In genomic region chr15:25890532-25890931, GRCh38 we compare ENCODE assay signal across 21 cellular contexts. TPM values are rescaled to one million over a fixed set of nuclear protein-coding genes. Genes with fewer than 3 reads are reported as not detected.
DNase-seq lines count a peak whose midpoint lies in the region; ATAC-seq, FAIRE-seq and TF ChIP-seq lines count a peak whose summit lies in the region.
"Had no signal": no experiment of that assay in that cellular context is flagged by ENCODE, and none has a peak within 500 bp of the region (broad histone marks: within the 10 kb centered on the region; RNA-seq: fewer than 3 reads in every experiment).

No MANE protein-coding gene starts in this region.

- H3K4me1 Mint-ChIP-seq in T-helper 17 cell = peaks cover 7% of the 10 kb centered on the region
- H3K4me1 Mint-ChIP-seq: CD4-positive, CD25-positive, alpha-beta regulatory T cell had no signal

- H3K9me3 ChIP-seq in T-helper 17 cell (ENCODE audit: control insufficient read depth, low read length, poor library complexity, severe bottlenecking) (no peaks in the 10 kb centered on the region), stomach smooth muscle (ENCODE audit: control insufficient read depth in 2 of 2, low read length in 2 of 2) (no peaks in the 10 kb centered on the region), ascending aorta (no peaks in the 10 kb centered on the region), small intestine (ENCODE audit: control insufficient read depth, low read depth) (peaks cover 4% of the 10 kb centered on the region)

- H3K4me3 Mint-ChIP-seq in T-helper 17 cell = no peak overlapping the region

- H3K27ac Mint-ChIP-seq in T-helper 17 cell = peak overlapping the region; percentile 1
- H3K27ac Mint-ChIP-seq: CD4-positive, CD25-positive, alpha-beta regulatory T cell had no signal

- H3K27me3 Mint-ChIP-seq in T-helper 17 cell = peaks cover 24% of the 10 kb centered on the region

- FAIRE-seq in small intestine (lab: Jason Lieb, UNC) = no peak
- FAIRE-seq: A204.1, GM12891, HepG2 had no signal

- H3K36me3 ChIP-seq in stomach smooth muscle (ENCODE audit: control insufficient read depth in 2 of 2, insufficient read depth in 2 of 2, low read length in 2 of 2) (no peaks in the 10 kb centered on the region), ascending aorta (no peaks in the 10 kb centered on the region), small intestine (ENCODE audit: control insufficient read depth in 2 of 2, insufficient read depth in 2 of 2, low read length in 2 of 2) (no peaks in the 10 kb centered on the region)

- H3K27ac ChIP-seq in stomach smooth muscle (ENCODE audit: low read length) (peak overlapping the region; percentile 18), ascending aorta (no peak overlapping the region), small intestine (ENCODE audit: low read depth in 1 of 2, low read length in 1 of 2) (no peak overlapping the region)

- DNase-seq in AG20443 (ENCODE audit: low spot score) (peak; percentile 49), T-helper 17 cell (no peak), inferior parietal cortex (ENCODE audit: extremely low spot score) (peak; percentile 29), ascending aorta (ENCODE audit: low spot score in 2 of 2) (no peak), RKO (ENCODE audit: low spot score) (no peak), small intestine (no peak)
- DNase-seq in activated naive CD4-positive, alpha-beta T cell (lab: John Stamatoyannopoulos, UW) = no peak
- DNase-seq: AML-193; CD4-positive, CD25-positive, alpha-beta regulatory T cell; DMS79; Karpas-422; MV-4-11; NCI-H1436; NCI-H345; NCI-H526 treated with DMSO at 0.1 percent for 48 hours; NK-92 treated with Interleukin-12 subunit alpha and Interleukin-12 subunit beta, amount 100 ng/mL, for 24 hours; OCI-M1 had no signal

- H3K4me1 ChIP-seq in stomach smooth muscle (ENCODE audit: control insufficient read depth, insufficient read depth, low read length) = peaks cover 30% of the 10 kb centered on the region
- peaks cover 0 to 12% of the 10 kb centered on the region in 2 donors for H3K4me1 ChIP-seq in ascending aorta
- no peaks in the 10 kb centered on the region for H3K4me1 ChIP-seq in small intestine (ENCODE audit: control insufficient read depth in 2 of 2, insufficient read depth in 1 of 2, low read depth in 1 of 2, low read length in 1 of 2)

- TF ChIP-seq CTCF in ascending aorta (IDR thresholded peaks at IDR 0.05) = no peak

- ATAC-seq in T-helper 17 cell = no peak
- ATAC-seq: HepG2 had no signal

- intact Hi-C loops in ascending aorta (cut with DNase I) = no loop called here

- H3K27me3 ChIP-seq in stomach smooth muscle (ENCODE audit: control insufficient read depth in 1 of 2, insufficient read depth in 2 of 2, low read length in 2 of 2) (no peaks in the 10 kb centered on the region), ascending aorta (no peaks in the 10 kb centered on the region), small intestine (ENCODE audit: control insufficient read depth in 2 of 2, insufficient read depth in 2 of 2, low read length in 2 of 2) (peaks cover 0 to 2% of the 10 kb centered on the region in 2 donors)

- 75 to 85% (median 78%) methylated on average over 5 of the region's 5 CpGs for whole genome bisulfite sequencing in small intestine, 3 donors

- H3K4me3 ChIP-seq in stomach smooth muscle (ENCODE audit: low read length in 2 of 2) = peak overlapping the region in 1 of 2 donors; percentile 29
- no peak overlapping the region for H3K4me3 ChIP-seq in ascending aorta
- H3K4me3 ChIP-seq in small intestine (ENCODE audit: low read depth in 1 of 2, low read length in 2 of 2) = no peak overlapping the region

- H3K9ac ChIP-seq in stomach smooth muscle (ENCODE audit: low read length in 2 of 2) = peak overlapping the region in 1 of 2 donors; percentile 21

- no peaks in the 10 kb centered on the region for H3K36me3 Mint-ChIP-seq in T-helper 17 cell (ENCODE audit: low read depth)
- H3K36me3 Mint-ChIP-seq: CD4-positive, CD25-positive, alpha-beta regulatory T cell had no signal

RNA-seq across cellular contexts. Expression of gene ATP10A, which starts 27.4 kb away (rescaled TPM):
- total RNA-seq in T-helper 17 cell (10 to 100 TPM; 28.6 to 36.8 TPM), ascending aorta (26.7 TPM)
- 1 to 10 TPM in 1 of 3 donors, under 1 TPM in 1, not detected in 1; 0.27 to 2.8 TPM for polyA plus RNA-seq in small intestine

Comparison
In these comparisons a context has a peak if more than half of its experiments do, and no peak if none do; other contexts are left out.
1. DNase-seq: peak in AG20443 (single experiment) and inferior parietal cortex (single experiment); none in T-helper 17 cell (0 of 3), ascending aorta (0 of 2), activated naive CD4-positive, alpha-beta T cell (0 of 4), RKO (single experiment) and small intestine (single experiment).